11 cellular contexts compared by ENCODE assay signal in the genomic region with DNA sequence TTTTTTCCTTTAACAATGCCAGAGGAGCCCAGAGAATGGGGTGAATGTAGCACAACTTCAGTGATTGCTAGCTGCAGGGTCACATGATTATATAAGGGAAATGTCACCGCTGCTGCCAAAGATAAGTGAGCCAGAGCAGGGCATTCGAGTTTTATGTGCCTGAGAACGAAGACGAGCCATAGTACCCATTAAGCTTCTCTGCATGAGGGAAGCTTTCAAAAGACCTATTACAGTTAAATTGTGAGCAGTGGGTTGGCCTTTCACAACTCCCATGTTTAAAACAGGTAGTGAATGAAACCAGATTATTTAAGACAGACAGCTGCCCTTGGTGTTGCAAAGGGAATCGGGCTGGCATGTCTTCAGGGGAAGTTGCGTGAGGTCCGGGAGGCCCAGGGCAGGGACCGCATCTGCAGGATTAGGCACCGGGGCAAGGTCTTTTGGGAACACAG.
A peak's percentile ranks its signal among the peaks of the same experiment; 100 is the strongest.
DNase-seq lines count a peak whose midpoint lies in the region; ATAC-seq and TF ChIP-seq lines count a peak whose summit lies in the region.
"Had no signal": no experiment of that assay in that cellular context is flagged by ENCODE, and none has a peak within 500 bp of the region (broad histone marks: within the 10 kb centered on the region; RNA-seq: fewer than 3 reads in every experiment).

No MANE protein-coding gene starts in this region.

- 56% methylated on average over 9 of the region's 9 CpGs for WGBS in hepatocyte (ENCODE audit: low lambda C conversion rate, missing lambda C conversion rate)

- TF ChIP-seq CTCF in HCT116 (IDR thresholded peaks at IDR 0.05 in 2 of 3, conservative IDR thresholded peaks at IDR 0.05 in 1 of 3; ENCODE audit: borderline replicate concordance in 1 of 3, insufficient read depth in 1 of 3, low read depth in 2 of 3, low read length in 2 of 3) (no peak), hepatocyte (IDR thresholded peaks at IDR 0.05; ENCODE audit: poor library complexity) (no peak)

- ATAC-seq in HCT116 (no peak), T-helper 17 cell (no peak), GM18502 (IDR thresholded peaks at IDR 0.05; ENCODE audit: poor library complexity, unreplicated experiment) (no peak), HG03175 (IDR thresholded peaks at IDR 0.05; ENCODE audit: unreplicated experiment) (no peak)
- ATAC-seq: esophagus mucosa had no signal

- H3K27ac ChIP-seq in HCT116 (ENCODE audit: low read depth, low read length) (peak overlapping the region; percentile 53), hepatocyte (peak overlapping the region; percentile 78)
- H3K27ac ChIP-seq: uterus had no signal

- H3K79me2 ChIP-seq in HCT116 (ENCODE audit: insufficient read depth, low read length) (peaks cover 8% of the 10 kb centered on the region; the same call in 1 of the 2 replicates), hepatocyte (peaks cover 48% of the 10 kb centered on the region)

- peak overlapping the region; percentile 73 for H3K4me2 ChIP-seq in HCT116 (ENCODE audit: low read length)
- H3K4me2 ChIP-seq in hepatocyte: peak overlapping the region; percentile 38

- POLR2A ChIA-PET in HCT116 (lab: Charles Lee): interaction anchor here (0.9 kb wide), 1 partner anchor 203 kb away, joined by 3 read pairs; a partner anchor contains a TSS

- intact Hi-C loops in HCT116 (cut with micrococcal nuclease): no loop called here

- peaks cover 34 to 46% of the 10 kb centered on the region in 2 experiments for H3K4me1 ChIP-seq in HCT116 (ENCODE audit: control insufficient read depth in 1 of 2, insufficient read depth in 2 of 2, low read length in 2 of 2)
- H3K4me1 ChIP-seq in hepatocyte (ENCODE audit: insufficient read depth): peaks cover 30% of the 10 kb centered on the region
- H3K4me1 ChIP-seq: uterus had no signal

- H4K20me1 ChIP-seq in HCT116 (ENCODE audit: insufficient read depth) (no peaks in the 10 kb centered on the region), hepatocyte (ENCODE audit: insufficient read depth, poor library complexity, severe bottlenecking) (no peaks in the 10 kb centered on the region)

- H3K9me3 ChIP-seq in HCT116 (ENCODE audit: control insufficient read depth in 1 of 2, insufficient read depth in 1 of 2, low read depth in 1 of 2, low read length in 2 of 2) (no peaks in the 10 kb centered on the region), T-helper 17 cell (ENCODE audit: control insufficient read depth, low read length, poor library complexity, severe bottlenecking) (no peaks in the 10 kb centered on the region), hepatocyte (ENCODE audit: low read depth) (no peaks in the 10 kb centered on the region)
- H3K9me3 ChIP-seq: uterus had no signal

- H2AFZ ChIP-seq in HCT116 (ENCODE audit: low read depth, low read length, poor library complexity, severe bottlenecking) (no peak overlapping the region), hepatocyte (no peak overlapping the region)

- no peak overlapping the region for H3K4me3 ChIP-seq in HCT116 (replicated peaks in 1 of 2; ENCODE audit: low read depth in 1 of 2, low read length in 2 of 2)
- no peak overlapping the region for H3K4me3 ChIP-seq in hepatocyte
- H3K4me3 ChIP-seq: uterus had no signal

- RAD21 ChIA-PET in HCT116 (lab: Charles Lee; ENCODE audit: low non-redundant PET in 1 of 2, low total read pairs in 2 of 2, uncharacterized antibody in 2 of 2, unreplicated experiment in 2 of 2): no interaction called here

- no peak overlapping the region for H3K9ac ChIP-seq in HCT116 (ENCODE audit: low read length)

- TF ChIP-seq RAD21 in HCT116 (IDR thresholded peaks at IDR 0.05; ENCODE audit: low read depth): no peak

- CTCF ChIA-PET in HCT116 (lab: Charles Lee): interaction anchor here (0.7 kb wide), 1 partner anchor 135 kb away, joined by 3 read pairs; no protein-coding TSS in a partner anchor

- H3K4me1 Mint-ChIP-seq in T-helper 17 cell: peaks cover 73% of the 10 kb centered on the region

- H3K9me2 ChIP-seq in HCT116 (ENCODE audit: insufficient read depth) (no peaks in the 10 kb centered on the region), hepatocyte (replicated peaks; ENCODE audit: insufficient read depth) (no peaks in the 10 kb centered on the region)

- no peaks in the 10 kb centered on the region for H3K27me3 Mint-ChIP-seq in T-helper 17 cell

- H3K27me3 ChIP-seq in HCT116 (ENCODE audit: insufficient read depth, low read length): no peaks in the 10 kb centered on the region
- no peaks in the 10 kb centered on the region for H3K27me3 ChIP-seq in hepatocyte
- H3K27me3 ChIP-seq: uterus had no signal

- peak; percentile 12 for DNase-seq in Ammon's horn (ENCODE audit: low spot score)
- DNase-seq in HCT116 (ENCODE audit: low read depth, low spot score): no peak
- DNase-seq in T-helper 17 cell: no peak
- DNase-seq in hepatocyte (ENCODE audit: low spot score): no peak
- no peak for DNase-seq in occipital lobe (lab: John Stamatoyannopoulos, UW)
- DNase-seq in ecto neural progenitor cell (ENCODE audit: low spot score): no peak
- DNase-seq: activated CD8-positive, alpha-beta memory T cell treated with anti-CD3 and anti-CD28 coated beads, Interleukin-2, amount 50 U/mL, for 4 hours; uterus had no signal

- TF ChIP-seq POLR2A in HCT116 (IDR thresholded peaks at IDR 0.05; ENCODE audit: borderline replicate concordance, extremely low read depth, insufficient read depth, insufficient read length): no peak

- H3K4me3 Mint-ChIP-seq in T-helper 17 cell: peak overlapping the region; percentile 99

- H3K36me3 Mint-ChIP-seq in T-helper 17 cell (ENCODE audit: low read depth): peaks cover 6% of the 10 kb centered on the region

- no TSS peak for BruUV-seq in HCT116 (replicated peaks; lab: Mats Ljungman, UMichigan)

- H3K27ac Mint-ChIP-seq in T-helper 17 cell: peak overlapping the region; percentile 91

- H3K36me3 ChIP-seq in HCT116 (ENCODE audit: control insufficient read depth in 1 of 2, insufficient read depth in 2 of 2, low read length in 2 of 2): no peaks in the 10 kb centered on the region
- H3K36me3 ChIP-seq in hepatocyte (replicated peaks; ENCODE audit: insufficient read depth, low read depth): no peaks in the 10 kb centered on the region
- H3K36me3 ChIP-seq: uterus had no signal

TF ChIP-seq in HCT116, 20 proteins besides CTCF, POLR2A, EP300 and RAD21:
- TF ChIP-seq, protein P1, sequence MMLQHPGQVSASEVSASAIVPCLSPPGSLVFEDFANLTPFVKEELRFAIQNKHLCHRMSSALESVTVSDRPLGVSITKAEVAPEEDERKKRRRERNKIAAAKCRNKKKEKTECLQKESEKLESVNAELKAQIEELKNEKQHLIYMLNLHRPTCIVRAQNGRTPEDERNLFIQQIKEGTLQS (IDR thresholded peaks at IDR 0.05): no peak
- no peak for TF ChIP-seq YY1 (IDR thresholded peaks at IDR 0.05; ENCODE audit: extremely low read depth, insufficient replicate concordance, low read depth, low read length)
- no peak for TF ChIP-seq FOSL1 (IDR thresholded peaks at IDR 0.05; ENCODE audit: low read depth)
- TF ChIP-seq JUND (IDR thresholded peaks at IDR 0.05): no peak
- no peak for TF ChIP-seq TCF7L2 (IDR thresholded peaks at IDR 0.05; ENCODE audit: borderline replicate concordance, extremely low read depth, insufficient read depth, insufficient read length)
- no peak for TF ChIP-seq ZNF274 (IDR thresholded peaks at IDR 0.05; ENCODE audit: low read depth, low read length)
- TF ChIP-seq, protein P2, sequence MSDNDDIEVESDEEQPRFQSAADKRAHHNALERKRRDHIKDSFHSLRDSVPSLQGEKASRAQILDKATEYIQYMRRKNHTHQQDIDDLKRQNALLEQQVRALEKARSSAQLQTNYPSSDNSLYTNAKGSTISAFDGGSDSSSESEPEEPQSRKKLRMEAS (IDR thresholded peaks at IDR 0.05): no peak
- no peak for TF ChIP-seq CBX3 (IDR thresholded peaks at IDR 0.05; ENCODE audit: low read depth)
- TF ChIP-seq, protein P3, sequence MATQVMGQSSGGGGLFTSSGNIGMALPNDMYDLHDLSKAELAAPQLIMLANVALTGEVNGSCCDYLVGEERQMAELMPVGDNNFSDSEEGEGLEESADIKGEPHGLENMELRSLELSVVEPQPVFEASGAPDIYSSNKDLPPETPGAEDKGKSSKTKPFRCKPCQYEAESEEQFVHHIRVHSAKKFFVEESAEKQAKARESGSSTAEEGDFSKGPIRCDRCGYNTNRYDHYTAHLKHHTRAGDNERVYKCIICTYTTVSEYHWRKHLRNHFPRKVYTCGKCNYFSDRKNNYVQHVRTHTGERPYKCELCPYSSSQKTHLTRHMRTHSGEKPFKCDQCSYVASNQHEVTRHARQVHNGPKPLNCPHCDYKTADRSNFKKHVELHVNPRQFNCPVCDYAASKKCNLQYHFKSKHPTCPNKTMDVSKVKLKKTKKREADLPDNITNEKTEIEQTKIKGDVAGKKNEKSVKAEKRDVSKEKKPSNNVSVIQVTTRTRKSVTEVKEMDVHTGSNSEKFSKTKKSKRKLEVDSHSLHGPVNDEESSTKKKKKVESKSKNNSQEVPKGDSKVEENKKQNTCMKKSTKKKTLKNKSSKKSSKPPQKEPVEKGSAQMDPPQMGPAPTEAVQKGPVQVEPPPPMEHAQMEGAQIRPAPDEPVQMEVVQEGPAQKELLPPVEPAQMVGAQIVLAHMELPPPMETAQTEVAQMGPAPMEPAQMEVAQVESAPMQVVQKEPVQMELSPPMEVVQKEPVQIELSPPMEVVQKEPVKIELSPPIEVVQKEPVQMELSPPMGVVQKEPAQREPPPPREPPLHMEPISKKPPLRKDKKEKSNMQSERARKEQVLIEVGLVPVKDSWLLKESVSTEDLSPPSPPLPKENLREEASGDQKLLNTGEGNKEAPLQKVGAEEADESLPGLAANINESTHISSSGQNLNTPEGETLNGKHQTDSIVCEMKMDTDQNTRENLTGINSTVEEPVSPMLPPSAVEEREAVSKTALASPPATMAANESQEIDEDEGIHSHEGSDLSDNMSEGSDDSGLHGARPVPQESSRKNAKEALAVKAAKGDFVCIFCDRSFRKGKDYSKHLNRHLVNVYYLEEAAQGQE (IDR thresholded peaks at IDR 0.05; ENCODE audit: low read depth): no peak
- TF ChIP-seq SIN3A (IDR thresholded peaks at IDR 0.05; ENCODE audit: low read depth): no peak
- no peak for TF ChIP-seq SRF (IDR thresholded peaks at IDR 0.05; ENCODE audit: low read depth)
